ENCODE assay signal across 19 cellular contexts in genomic region chr13:80296638-80297037, GRCh38. TPM values are rescaled to one million over a fixed set of nuclear protein-coding genes. Genes with fewer than 3 reads are reported as not detected.
"Had no signal": no experiment of that assay in that cellular context is flagged by ENCODE, and none has a peak within 500 bp of the region (broad histone marks: within the 10 kb centered on the region; RNA-seq: fewer than 3 reads in every experiment).

No MANE protein-coding gene starts in this region.

- H3K27me3 ChIP-seq: cardiac muscle cell, esophagus squamous epithelium, suprapubic skin, transverse colon had no signal

- ATAC-seq: activated CD4-positive, alpha-beta T cell treated with anti-CD3 and anti-CD28 coated beads for 36 hours; activated CD8-positive, alpha-beta memory T cell treated with anti-CD3 and anti-CD28 coated beads, Interleukin-2, amount 10 ng/mL, durations not matched to agents 7 days and 5 days; activated T-helper 17 cell treated with anti-CD3 and anti-CD28 coated beads, Interleukin-2, amount 50 U/mL, for 72 hours; stimulated activated naive CD8-positive, alpha-beta T cell treated with anti-CD3 and anti-CD28 coated beads, Interleukin-15, amount 100 ng/mL, for 72 hours had no signal

- H3K4me3 Mint-ChIP-seq: activated CD4-positive, alpha-beta memory T cell treated with anti-CD3 and anti-CD28 coated beads, Interleukin-2, amount 10 ng/mL, durations not matched to agents 7 days and 5 days; activated CD4-positive, alpha-beta T cell treated with anti-CD3 and anti-CD28 coated beads for 36 hours; activated CD8-positive, alpha-beta memory T cell treated with anti-CD3 and anti-CD28 coated beads, Interleukin-2, amount 10 ng/mL, durations not matched to agents 7 days and 5 days; activated naive CD8-positive, alpha-beta T cell treated with anti-CD3 and anti-CD28 coated beads, Interleukin-2, amount 10 ng/mL, durations not matched to agents 7 days and 5 days; activated T-helper 17 cell treated with anti-CD3 and anti-CD28 coated beads, Interleukin-2, amount 50 U/mL, for 72 hours; dendritic cell treated with granulocyte-macrophage colony-stimulating factor and Interleukin-4, amounts not matched to agents 40 ng/mL and 50 ng/mL, for 4 days; nephron; stimulated activated naive CD8-positive, alpha-beta T cell treated with anti-CD3 and anti-CD28 coated beads, Interleukin-15, amount 100 ng/mL, for 72 hours had no signal

- H3K27me3 Mint-ChIP-seq: activated CD4-positive, alpha-beta memory T cell treated with anti-CD3 and anti-CD28 coated beads, Interleukin-2, amount 10 ng/mL, durations not matched to agents 7 days and 5 days; activated CD4-positive, alpha-beta T cell treated with anti-CD3 and anti-CD28 coated beads for 36 hours; activated CD8-positive, alpha-beta memory T cell treated with anti-CD3 and anti-CD28 coated beads, Interleukin-2, amount 10 ng/mL, durations not matched to agents 7 days and 5 days; activated naive CD8-positive, alpha-beta T cell treated with anti-CD3 and anti-CD28 coated beads, Interleukin-2, amount 10 ng/mL, durations not matched to agents 7 days and 5 days; activated T-helper 17 cell treated with anti-CD3 and anti-CD28 coated beads, Interleukin-2, amount 50 U/mL, for 72 hours; progenitor cell of endocrine pancreas; stimulated activated naive CD8-positive, alpha-beta T cell treated with anti-CD3 and anti-CD28 coated beads, Interleukin-15, amount 100 ng/mL, for 72 hours had no signal

- H3K4me1 ChIP-seq: esophagus squamous epithelium, suprapubic skin had no signal

- H3K9me3 ChIP-seq: esophagus squamous epithelium, suprapubic skin, transverse colon had no signal

- H3K4me1 Mint-ChIP-seq: activated CD4-positive, alpha-beta memory T cell treated with anti-CD3 and anti-CD28 coated beads, Interleukin-2, amount 10 ng/mL, durations not matched to agents 7 days and 5 days; activated CD4-positive, alpha-beta T cell treated with anti-CD3 and anti-CD28 coated beads for 36 hours; activated CD8-positive, alpha-beta memory T cell treated with anti-CD3 and anti-CD28 coated beads, Interleukin-2, amount 10 ng/mL, durations not matched to agents 7 days and 5 days; activated naive CD8-positive, alpha-beta T cell treated with anti-CD3 and anti-CD28 coated beads, Interleukin-2, amount 10 ng/mL, durations not matched to agents 7 days and 5 days; activated T-helper 17 cell treated with anti-CD3 and anti-CD28 coated beads, Interleukin-2, amount 50 U/mL, for 72 hours; nephron; stimulated activated naive CD8-positive, alpha-beta T cell treated with anti-CD3 and anti-CD28 coated beads, Interleukin-15, amount 100 ng/mL, for 72 hours had no signal

- H3K36me3 Mint-ChIP-seq: activated CD8-positive, alpha-beta memory T cell treated with anti-CD3 and anti-CD28 coated beads, Interleukin-2, amount 10 ng/mL, durations not matched to agents 7 days and 5 days; activated naive CD8-positive, alpha-beta T cell treated with anti-CD3 and anti-CD28 coated beads, Interleukin-2, amount 10 ng/mL, durations not matched to agents 7 days and 5 days had no signal

- DNase-seq: activated CD4-positive, alpha-beta memory T cell treated with anti-CD3 and anti-CD28 coated beads, Interleukin-2, amount 10 ng/mL, durations not matched to agents 7 days and 5 days; activated CD4-positive, alpha-beta T cell treated with anti-CD3 and anti-CD28 coated beads for 36 hours; activated CD8-positive, alpha-beta memory T cell treated with anti-CD3 and anti-CD28 coated beads, Interleukin-2, amount 10 ng/mL, durations not matched to agents 7 days and 5 days; activated naive CD4-positive, alpha-beta T cell; activated naive CD8-positive, alpha-beta T cell treated with anti-CD3 and anti-CD28 coated beads, Interleukin-2, amount 10 ng/mL, durations not matched to agents 7 days and 5 days; amygdala; effector CD8-positive, alpha-beta T cell; esophagus squamous epithelium; midbrain; stimulated activated naive CD8-positive, alpha-beta T cell treated with anti-CD3 and anti-CD28 coated beads, Interleukin-15, amount 100 ng/mL, for 72 hours; T-helper 2 cell; transverse colon had no signal

- H3K9me3 Mint-ChIP-seq: activated naive CD8-positive, alpha-beta T cell treated with anti-CD3 and anti-CD28 coated beads, Interleukin-2, amount 10 ng/mL, durations not matched to agents 7 days and 5 days; activated T-helper 17 cell treated with anti-CD3 and anti-CD28 coated beads, Interleukin-2, amount 50 U/mL, for 72 hours; dendritic cell treated with granulocyte-macrophage colony-stimulating factor and Interleukin-4, amounts not matched to agents 40 ng/mL and 50 ng/mL, for 4 days; nephron; stimulated activated naive CD8-positive, alpha-beta T cell treated with anti-CD3 and anti-CD28 coated beads, Interleukin-15, amount 100 ng/mL, for 72 hours had no signal

- H3K4me3 ChIP-seq: cardiac muscle cell, esophagus squamous epithelium, lung, suprapubic skin, transverse colon had no signal

- H3K27ac ChIP-seq: cardiac muscle cell, esophagus squamous epithelium, suprapubic skin, transverse colon had no signal

- H3K27ac Mint-ChIP-seq: activated CD4-positive, alpha-beta memory T cell treated with anti-CD3 and anti-CD28 coated beads, Interleukin-2, amount 10 ng/mL, durations not matched to agents 7 days and 5 days; activated CD4-positive, alpha-beta T cell treated with anti-CD3 and anti-CD28 coated beads for 36 hours; activated CD8-positive, alpha-beta memory T cell treated with anti-CD3 and anti-CD28 coated beads, Interleukin-2, amount 10 ng/mL, durations not matched to agents 7 days and 5 days; activated naive CD8-positive, alpha-beta T cell treated with anti-CD3 and anti-CD28 coated beads, Interleukin-2, amount 10 ng/mL, durations not matched to agents 7 days and 5 days; activated T-helper 17 cell treated with anti-CD3 and anti-CD28 coated beads, Interleukin-2, amount 50 U/mL, for 72 hours; dendritic cell treated with granulocyte-macrophage colony-stimulating factor and Interleukin-4, amounts not matched to agents 40 ng/mL and 50 ng/mL, for 4 days; progenitor cell of endocrine pancreas; stimulated activated naive CD8-positive, alpha-beta T cell treated with anti-CD3 and anti-CD28 coated beads, Interleukin-15, amount 100 ng/mL, for 72 hours had no signal

- H3K36me3 ChIP-seq: cardiac muscle cell, esophagus squamous epithelium, suprapubic skin, transverse colon had no signal

RNA-seq across cellular contexts. Expression of gene SPRY2, which starts 44.3 kb away (rescaled TPM):
- total RNA-seq: activated CD4-positive, alpha-beta memory T cell treated with anti-CD3 and anti-CD28 coated beads, Interleukin-2, amount 10 ng/mL, durations not matched to agents 7 days and 5 days; activated T-helper 17 cell treated with anti-CD3 and anti-CD28 coated beads, Interleukin-2, amount 50 U/mL, for 72 hours had no signal
